ENCODE assay signal across 1 cellular context in the genomic region with DNA sequence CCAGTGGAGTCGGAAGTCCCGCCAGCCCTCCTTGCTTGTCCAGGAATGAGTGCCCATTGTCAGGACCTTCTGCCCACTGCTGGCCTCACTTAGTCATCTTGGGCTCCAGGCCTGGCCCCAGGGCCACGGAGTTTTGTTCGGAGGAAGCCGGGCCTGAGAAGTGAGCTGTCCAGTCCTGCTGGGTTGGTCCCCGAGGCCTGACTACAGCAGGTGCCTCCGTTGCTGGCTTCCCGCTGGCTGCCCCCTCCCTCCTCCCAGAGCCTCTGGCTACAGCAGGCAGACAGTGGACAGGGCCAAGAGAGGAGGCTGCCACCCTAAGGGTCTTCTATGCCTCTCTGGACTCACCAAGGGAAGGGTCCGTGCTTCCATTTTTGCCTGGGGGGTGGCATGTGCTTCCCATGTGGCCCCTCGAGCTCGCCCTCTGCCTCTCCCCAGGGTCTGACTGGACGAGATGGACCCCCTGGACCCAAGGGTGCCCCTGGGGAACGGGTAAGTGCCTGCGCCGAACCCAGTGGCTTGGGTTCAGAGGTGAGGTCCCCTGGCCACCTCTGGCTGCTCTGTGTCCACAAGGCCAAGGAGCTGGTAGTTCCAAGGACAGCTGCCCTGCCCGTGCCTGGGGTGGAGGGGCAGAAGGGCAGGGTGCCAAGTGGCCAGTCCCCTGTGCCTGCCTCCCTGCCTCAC.
A peak's percentile ranks its signal among the peaks of the same experiment; 100 is the strongest.
TF ChIP-seq lines count a peak whose summit lies in the region.

No MANE protein-coding gene starts in this region.

TF ChIP-seq in Ishikawa, 13 proteins besides CTCF, POLR2A, EP300 and RAD21 (continued from another document):
- TF ChIP-seq, protein P1, sequence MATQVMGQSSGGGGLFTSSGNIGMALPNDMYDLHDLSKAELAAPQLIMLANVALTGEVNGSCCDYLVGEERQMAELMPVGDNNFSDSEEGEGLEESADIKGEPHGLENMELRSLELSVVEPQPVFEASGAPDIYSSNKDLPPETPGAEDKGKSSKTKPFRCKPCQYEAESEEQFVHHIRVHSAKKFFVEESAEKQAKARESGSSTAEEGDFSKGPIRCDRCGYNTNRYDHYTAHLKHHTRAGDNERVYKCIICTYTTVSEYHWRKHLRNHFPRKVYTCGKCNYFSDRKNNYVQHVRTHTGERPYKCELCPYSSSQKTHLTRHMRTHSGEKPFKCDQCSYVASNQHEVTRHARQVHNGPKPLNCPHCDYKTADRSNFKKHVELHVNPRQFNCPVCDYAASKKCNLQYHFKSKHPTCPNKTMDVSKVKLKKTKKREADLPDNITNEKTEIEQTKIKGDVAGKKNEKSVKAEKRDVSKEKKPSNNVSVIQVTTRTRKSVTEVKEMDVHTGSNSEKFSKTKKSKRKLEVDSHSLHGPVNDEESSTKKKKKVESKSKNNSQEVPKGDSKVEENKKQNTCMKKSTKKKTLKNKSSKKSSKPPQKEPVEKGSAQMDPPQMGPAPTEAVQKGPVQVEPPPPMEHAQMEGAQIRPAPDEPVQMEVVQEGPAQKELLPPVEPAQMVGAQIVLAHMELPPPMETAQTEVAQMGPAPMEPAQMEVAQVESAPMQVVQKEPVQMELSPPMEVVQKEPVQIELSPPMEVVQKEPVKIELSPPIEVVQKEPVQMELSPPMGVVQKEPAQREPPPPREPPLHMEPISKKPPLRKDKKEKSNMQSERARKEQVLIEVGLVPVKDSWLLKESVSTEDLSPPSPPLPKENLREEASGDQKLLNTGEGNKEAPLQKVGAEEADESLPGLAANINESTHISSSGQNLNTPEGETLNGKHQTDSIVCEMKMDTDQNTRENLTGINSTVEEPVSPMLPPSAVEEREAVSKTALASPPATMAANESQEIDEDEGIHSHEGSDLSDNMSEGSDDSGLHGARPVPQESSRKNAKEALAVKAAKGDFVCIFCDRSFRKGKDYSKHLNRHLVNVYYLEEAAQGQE (IDR thresholded peaks at IDR 0.05; ENCODE audit: low read depth): peak; percentile 61
- no peak for TF ChIP-seq NFIC (IDR thresholded peaks at IDR 0.05)
- TF ChIP-seq, protein P2, sequence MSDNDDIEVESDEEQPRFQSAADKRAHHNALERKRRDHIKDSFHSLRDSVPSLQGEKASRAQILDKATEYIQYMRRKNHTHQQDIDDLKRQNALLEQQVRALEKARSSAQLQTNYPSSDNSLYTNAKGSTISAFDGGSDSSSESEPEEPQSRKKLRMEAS (IDR thresholded peaks at IDR 0.05): 0 out of 2 replicates have a peak, but pooled peaks have one; percentile 5
- peak; percentile 41; the same call in 1 of the 2 replicates for TF ChIP-seq YY1 (IDR thresholded peaks at IDR 0.05; ENCODE audit: low read depth)
- peak; percentile 8; the same call in 1 of the 2 replicates for TF ChIP-seq FOXM1 (IDR thresholded peaks at IDR 0.05; ENCODE audit: borderline replicate concordance, low read depth)
